Comparison of ENCODE assay signal across 16 cellular contexts in genomic region chr10:37403776-37404175, GRCh38.
A peak's percentile ranks its signal among the peaks of the same experiment; 100 is the strongest.
DNase-seq lines count a peak whose midpoint lies in the region; FAIRE-seq and TF ChIP-seq lines count a peak whose summit lies in the region.
"Had no signal": no experiment of that assay in that cellular context is flagged by ENCODE, and none has a peak within 500 bp of the region (broad histone marks: within the 10 kb centered on the region; RNA-seq: fewer than 3 reads in every experiment).

No MANE protein-coding gene starts in this region.

- TF ChIP-seq CTCF in bronchial epithelial cell (IDR thresholded peaks at IDR 0.05; ENCODE audit: insufficient read depth, low read length, severe bottlenecking) = no peak

- H3K36me3 ChIP-seq in bronchial epithelial cell (ENCODE audit: control insufficient read depth, insufficient read depth, low read length) = no peaks in the 10 kb centered on the region
- H3K36me3 ChIP-seq: BLaER1 treated with 17β-estradiol and CSF1 and Interleukin-3, amounts not matched to agents 10 nM and 100 nM had no signal

- DNase-seq in DMS 273 (lab: John Stamatoyannopoulos, UW; ENCODE audit: unreplicated experiment) = peak; percentile 0
- DNase-seq in DMS 273 treated with DMSO at 0.1 percent for 48 hours (lab: John Stamatoyannopoulos, UW) = no peak
- peak; percentile 17 for DNase-seq in RCC 7860 (ENCODE audit: low spot score)
- peak; percentile 80 for DNase-seq in bronchial epithelial cell (ENCODE audit: low read depth)
- no peak for DNase-seq in GDM1 (lab: John Stamatoyannopoulos, UW)
- DNase-seq in islet precursor cell = no peak
- DNase-seq in HT-29 (ENCODE audit: low spot score) = no peak
- DNase-seq: Calu3; CD8-positive, alpha-beta T cell; DMS79; GF-D8; HCEC 1CT; KG1 had no signal

- no peaks in the 10 kb centered on the region for H3K27me3 ChIP-seq in bronchial epithelial cell (ENCODE audit: control insufficient read depth, insufficient read depth, low read length)
- H3K27me3 ChIP-seq: BLaER1 treated with 17β-estradiol and CSF1 and Interleukin-3, amounts not matched to agents 10 nM and 100 nM had no signal

- FAIRE-seq in RCC 7860 (lab: Jason Lieb, UNC) (no peak), bronchial epithelial cell (lab: Jason Lieb, UNC) (no peak)
- FAIRE-seq: H54 had no signal

- no peak overlapping the region for H3K4me3 ChIP-seq in bronchial epithelial cell (ENCODE audit: low read depth, low read length)
- H3K4me3 ChIP-seq: BLaER1 treated with 17β-estradiol and CSF1 and Interleukin-3, amounts not matched to agents 10 nM and 100 nM; GM23338 had no signal

Comparison
In these comparisons a context has a peak if more than half of its experiments do, and no peak if none do; other contexts are left out.
1. DNase-seq: peak in DMS 273 (single experiment), RCC 7860 (single experiment) and bronchial epithelial cell (single experiment); none in DMS 273 treated with DMSO at 0.1 percent for 48 hours (single experiment), GDM1 (single experiment), islet precursor cell (single experiment) and HT-29 (single experiment).